Comparison of ENCODE assay signal across 2 cellular contexts in genomic region chr5:168089201-168089887, GRCh38.
A peak's percentile ranks its signal among the peaks of the same experiment; 100 is the strongest.
TF ChIP-seq lines count a peak whose summit lies in the region.

No MANE protein-coding gene starts in this region.

TF ChIP-seq in HEK293, 187 proteins besides CTCF, POLR2A, EP300 and RAD21 (continued from another document):
- no peak for TF ChIP-seq ZBTB17 (tag by site-specific recombination; IDR thresholded peaks at IDR 0.05)
- TF ChIP-seq SALL2 (tag by site-specific recombination; IDR thresholded peaks at IDR 0.05; ENCODE audit: borderline replicate concordance), result no peak
- TF ChIP-seq GFI1B (tag by site-specific recombination; IDR thresholded peaks at IDR 0.05), result no peak
- no peak for TF ChIP-seq ZNF19 (tag by site-specific recombination; IDR thresholded peaks at IDR 0.05; ENCODE audit: low read depth)
- no peak for TF ChIP-seq BCL11B (tag by site-specific recombination; IDR thresholded peaks at IDR 0.05; ENCODE audit: low read depth)
- TF ChIP-seq ZNF174 (tag by site-specific recombination; IDR thresholded peaks at IDR 0.05), result no peak
- no peak for TF ChIP-seq ZNF776 (tag by site-specific recombination; IDR thresholded peaks at IDR 0.05; ENCODE audit: borderline replicate concordance)
- peak; percentile 86; the same call in 1 of the 2 replicates for TF ChIP-seq ZNF768 (tag by site-specific recombination; IDR thresholded peaks at IDR 0.05)
- TF ChIP-seq ZNF16 (tag by site-specific recombination; IDR thresholded peaks at IDR 0.05; ENCODE audit: low read depth), result peak; percentile 94
- no peak for TF ChIP-seq REPIN1 (tag by site-specific recombination; IDR thresholded peaks at IDR 0.05; ENCODE audit: low read depth)
- TF ChIP-seq ELK4 (IDR thresholded peaks at IDR 0.05; ENCODE audit: borderline replicate concordance, low read depth, low read length), result no peak

TF ChIP-seq in H1, 55 proteins besides CTCF, POLR2A, EP300 and RAD21 (continued from another document):
- TF ChIP-seq HDAC2 (IDR thresholded peaks at IDR 0.05; ENCODE audit: borderline replicate concordance in 1 of 2, low read depth in 2 of 2, low read length in 2 of 2), result peak in 1 of 2 experiments; percentile 29; a peak in 1 of 4 replicates
TF ChIP-seq in H1: peak in this region for 2.
